In genomic region chr6:75282706-75283105, GRCh38 we compare ENCODE assay signal across 9 cellular contexts. TPM values are rescaled to one million over a fixed set of nuclear protein-coding genes. Genes with fewer than 3 reads are reported as not detected.
DNase-seq lines count a peak whose midpoint lies in the region; ATAC-seq, FAIRE-seq and TF ChIP-seq lines count a peak whose summit lies in the region.
"Had no signal": no experiment of that assay in that cellular context is flagged by ENCODE, and none has a peak within 500 bp of the region (broad histone marks: within the 10 kb centered on the region; RNA-seq: fewer than 3 reads in every experiment).

No MANE protein-coding gene starts in this region.

- no peaks in the 10 kb centered on the region for H3K9me1 ChIP-seq in K562 (ENCODE audit: control insufficient read depth, insufficient read depth, low read length)

- H3K4me3 ChIP-seq in BE2C (ENCODE audit: low read depth, low read length) (peak overlapping the region; percentile 68), HCT116 (replicated peaks in 1 of 2; ENCODE audit: low read depth in 1 of 2, low read length in 2 of 2) (no peak overlapping the region; a peak in 1 of 4 replicates), K562 (peak overlapping the region; percentile 95)

- no peaks in the 10 kb centered on the region for H3K9me3 Mint-ChIP-seq in mesothelial cell of epicardium

- POLR2A ChIA-PET in HCT116 (lab: Charles Lee): no interaction called here
- POLR2A ChIA-PET in K562 (lab: Yijun Ruan, JAX): interaction anchor here (0.7 kb wide), 1 partner anchor 395 kb away, joined by 3 read pairs; no protein-coding TSS in a partner anchor

- H3K27me3 ChIP-seq in BE2C (no peaks in the 10 kb centered on the region), HCT116 (ENCODE audit: insufficient read depth, low read length) (no peaks in the 10 kb centered on the region), K562 (ENCODE audit: control insufficient read depth in 2 of 2, insufficient read depth in 2 of 2, low read length in 2 of 2) (no peaks in the 10 kb centered on the region)

- H3K27ac ChIP-seq in HCT116 (ENCODE audit: low read depth, low read length) (no peak overlapping the region), K562 (ENCODE audit: extremely low read depth, low read depth, low read length) (no peak overlapping the region)

- no peak overlapping the region for H3K9ac ChIP-seq in HCT116 (ENCODE audit: low read length)
- H3K9ac ChIP-seq in K562 (ENCODE audit: insufficient read depth in 1 of 2, low read depth in 2 of 2, low read length in 2 of 2): peak overlapping the region; percentile 72 to 89; a peak in 3 of 4 replicates

- no peak for TF ChIP-seq RAD21 in HCT116 (IDR thresholded peaks at IDR 0.05; ENCODE audit: low read depth)
- no peak for TF ChIP-seq RAD21 in K562 (CRISPR knock-in tag; conservative IDR thresholded peaks at IDR 0.05 in 1 of 2, IDR thresholded peaks at IDR 0.05 in 1 of 2)

- TF ChIP-seq POLR2A in HCT116 (IDR thresholded peaks at IDR 0.05; ENCODE audit: borderline replicate concordance, extremely low read depth, insufficient read depth, insufficient read length) (no peak), K562 (conservative IDR thresholded peaks at IDR 0.05) (no peak)

- H3K4me1 Mint-ChIP-seq in mesothelial cell of epicardium: peaks cover 53% of the 10 kb centered on the region

- H3K9me3 ChIP-seq in BE2C (no peaks in the 10 kb centered on the region), HCT116 (ENCODE audit: control insufficient read depth in 1 of 2, insufficient read depth in 1 of 2, low read depth in 1 of 2, low read length in 2 of 2) (no peaks in the 10 kb centered on the region), K562 (replicated peaks; ENCODE audit: control insufficient read depth, insufficient read depth, low read depth, low read length) (no peaks in the 10 kb centered on the region)

- H2AFZ ChIP-seq in HCT116 (ENCODE audit: low read depth, low read length, poor library complexity, severe bottlenecking) (no peak overlapping the region), K562 (ENCODE audit: low read depth, low read length) (no peak overlapping the region)

- peak overlapping the region; percentile 40 for H3K27ac Mint-ChIP-seq in mesothelial cell of epicardium

- H3K36me3 ChIP-seq in BE2C (no peaks in the 10 kb centered on the region), HCT116 (ENCODE audit: control insufficient read depth in 1 of 2, insufficient read depth in 2 of 2, low read length in 2 of 2) (no peaks in the 10 kb centered on the region), K562 (ENCODE audit: control insufficient read depth, insufficient read depth, low read length) (peaks cover 4% of the 10 kb centered on the region; the same call in 1 of the 3 replicates)

- H3K4me3 Mint-ChIP-seq in mesothelial cell of epicardium: no peak overlapping the region

- BruUV-seq in HCT116 (replicated peaks; lab: Mats Ljungman, UMichigan) (no TSS peak), K562 (replicated peaks; lab: Mats Ljungman, UMichigan) (no TSS peak)

- WGBS in K562 (ENCODE audit: insufficient coverage, low coverage, missing lambda C conversion rate): 8% methylated on average over 2 of the region's 2 CpGs

- peaks cover 13% of the 10 kb centered on the region for H3K4me1 ChIP-seq in BE2C
- H3K4me1 ChIP-seq in HCT116 (ENCODE audit: control insufficient read depth in 1 of 2, insufficient read depth in 2 of 2, low read length in 2 of 2): peaks cover 6 to 19% of the 10 kb centered on the region in 2 experiments; a peak in 3 of 4 replicates
- H3K4me1 ChIP-seq in K562 (replicated peaks in 1 of 2; ENCODE audit: control insufficient read depth in 2 of 2, insufficient read depth in 2 of 2, low read length in 2 of 2): peaks cover 0 to 32% of the 10 kb centered on the region in 2 experiments; a peak in 3 of 5 replicates

- intact Hi-C loops in HCT116 (cut with micrococcal nuclease) (no loop called here), K562 (cut with micrococcal nuclease) (loop anchor here (10.0 kb wide), 2 partner anchors 322 to 1758 kb away; partner anchors contain the start of genes EEF1A1 and SENP6)

- H3K79me2 ChIP-seq in HCT116 (ENCODE audit: insufficient read depth, low read length) (peaks cover 76% of the 10 kb centered on the region), K562 (ENCODE audit: control insufficient read depth, insufficient read depth, low read length) (peaks cover 97% of the 10 kb centered on the region)

- in situ Hi-C loops in K562 (cut with MboI): no loop called here

- H3K27me3 Mint-ChIP-seq in mesothelial cell of epicardium (ENCODE audit: low read depth): no peaks in the 10 kb centered on the region

- RAD21 ChIA-PET in HCT116 (lab: Charles Lee; ENCODE audit: low non-redundant PET in 1 of 2, low total read pairs in 2 of 2, uncharacterized antibody in 2 of 2, unreplicated experiment in 2 of 2): no interaction called here

- CTCF ChIA-PET in HCT116 (lab: Charles Lee) (no interaction called here), K562 (lab: Yijun Ruan, JAX; ENCODE audit: low intra/inter-chr PET ratio) (no interaction called here)

- TF ChIP-seq CTCF in BE2C (IDR thresholded peaks at IDR 0.05; ENCODE audit: low read depth, low read length) (no peak), HCT116 (IDR thresholded peaks at IDR 0.05 in 2 of 3, conservative IDR thresholded peaks at IDR 0.05 in 1 of 3; ENCODE audit: borderline replicate concordance in 1 of 3, insufficient read depth in 1 of 3, low read depth in 2 of 3, low read length in 2 of 3) (no peak), K562 (IDR thresholded peaks at IDR 0.05 in 2 of 3, conservative IDR thresholded peaks at IDR 0.05 in 1 of 3; ENCODE audit: insufficient read depth in 2 of 3, low read depth in 1 of 3, low read length in 3 of 3) (no peak), mesothelial cell of epicardium (IDR thresholded peaks at IDR 0.05; ENCODE audit: unreplicated experiment) (no peak)

- no peaks in the 10 kb centered on the region for H3K9me2 ChIP-seq in HCT116 (ENCODE audit: insufficient read depth)

- H3K36me3 Mint-ChIP-seq in mesothelial cell of epicardium: no peaks in the 10 kb centered on the region

- H4K20me1 ChIP-seq in HCT116 (ENCODE audit: insufficient read depth) (no peaks in the 10 kb centered on the region), K562 (replicated peaks; ENCODE audit: control insufficient read depth, insufficient read depth, low read length) (no peaks in the 10 kb centered on the region; the same call in 1 of the 2 replicates)

- ATAC-seq in HCT116: no peak
- ATAC-seq in K562: no peak
- no peak for ATAC-seq in HG03175 (IDR thresholded peaks at IDR 0.05; ENCODE audit: unreplicated experiment)

- FAIRE-seq in K562 (lab: Jason Lieb, UNC): no peak

- DNase-seq in BE2C (no peak), HCT116 (ENCODE audit: low read depth, low spot score) (no peak), K562 (ENCODE audit: extremely low read depth in 1 of 4, low spot score in 3 of 4) (no peak), mesothelial cell of epicardium (ENCODE audit: low spot score in 2 of 2, unreplicated experiment in 2 of 2) (no peak), iPS-NIHi7 (ENCODE audit: extremely low spot score) (no peak), NCI-H2081 (lab: John Stamatoyannopoulos, UW) (no peak)
- DNase-seq in stimulated activated CD4-positive, alpha-beta T cell treated with anti-CD3 and anti-CD28 coated beads, Interleukin-12 subunit alpha, Interleukin-12 subunit beta, amount 100 ng/mL, for 4 hours: no peak
- DNase-seq: activated CD4-positive, CD25-positive, alpha-beta regulatory T cell treated with anti-CD3 and anti-CD28 coated beads, Interleukin-2, amount 50 U/mL, for 72 hours had no signal

- H3K4me2 ChIP-seq in HCT116 (ENCODE audit: low read length) (peak overlapping the region; percentile 90), K562 (ENCODE audit: insufficient read depth, low read length) (peak overlapping the region; percentile 69)

- TF ChIP-seq EP300 in K562 (IDR thresholded peaks at IDR 0.05; ENCODE audit: low read length): no peak

RNA-seq across cellular contexts. Expression of gene TMEM30A, which starts 1.9 kb away (rescaled TPM):
- polyA plus RNA-seq in BE2C (2012; ENCODE audit: insufficient read depth, insufficient read length, low read depth): 31.5 TPM
- total RNA-seq in HCT116 (2021; ENCODE audit: unreplicated experiment) (73.4 TPM), K562 (2014; rRNA removed) (16.3 and 17.1 TPM in 2 replicates), K562 (2014; rRNA removed; fragmentation: Illumina TruSeq; extraction: Trizol) (31.2 and 37.1 TPM in 2 replicates), K562 (2015; rRNA removed; fragmentation: Illumina TruSeq; extraction: Trizol) (27.0 and 29.2 TPM in 2 replicates), K562 (2021) (27.4 and 29.5 TPM in 2 replicates), mesothelial cell of epicardium (87.6 to 95.3 TPM (median 90.1 TPM) in 3 replicates)
- polyA plus RNA-seq in HCT116 (2012): 29.3 and 31.2 TPM in 2 replicates
- total RNA-seq in K562 (2011; cell fraction: chromatin; rRNA removed; ENCODE audit: low replicate concordance): 14.6 and 50.2 TPM in 2 replicates
- 9.2 and 12.1 TPM in 2 replicates for total RNA-seq in K562 (2011; cell fraction: nucleolus; rRNA removed)
- 30.1 and 51.8 TPM in 2 replicates for total RNA-seq in K562 (2011; cell fraction: nucleoplasm; rRNA removed)
- polyA plus RNA-seq in K562 (2011; rRNA removed) (14.0 and 15.0 TPM in 2 replicates), K562 (2014; fragmentation: Illumina TruSeq; extraction: Trizol) (20.6 and 21.3 TPM in 2 replicates), K562 (2014; fragmentation: Nextera tagmentation; extraction: Ambion mirVana) (1 to 10 TPM; 6.5 to 9.0 TPM), K562 (2014; rRNA removed) (16.3 and 16.7 TPM in 2 replicates)
- 2.8 and 6.8 TPM in 2 replicates for polyA plus RNA-seq in K562 (2011; cell fraction: cytosol; rRNA removed)
- 6.6 and 11.8 TPM in 2 replicates for polyA plus RNA-seq in K562 (2011; cell fraction: nucleus; rRNA removed)
- 23.0 and 34.7 TPM in 2 replicates for polyA plus RNA-seq in K562 (2012)
- polyA minus RNA-seq in K562 (2011; rRNA and poly(A)+ RNA removed): 30.7 and 39.1 TPM in 2 replicates
- polyA minus RNA-seq in K562 (2011; cell fraction: cytosol; rRNA and poly(A)+ RNA removed): 7.9 and 8.2 TPM in 2 replicates
- 6.6 and 12.9 TPM in 2 replicates for polyA minus RNA-seq in K562 (2011; cell fraction: nucleus; rRNA and poly(A)+ RNA removed)

RNA-seq across cellular contexts. Expression of gene COX7A2, which starts 39.1 kb away (rescaled TPM):
- polyA plus RNA-seq in BE2C (2012; ENCODE audit: insufficient read depth, insufficient read length, low read depth): 780 TPM
- 600 TPM for total RNA-seq in HCT116 (2021; ENCODE audit: unreplicated experiment)
- polyA plus RNA-seq in HCT116 (2012): 297 and 388 TPM in 2 replicates
- 16.2 and 38.9 TPM in 2 replicates for total RNA-seq in K562 (2011; cell fraction: chromatin; rRNA removed; ENCODE audit: low replicate concordance)
- 35.9 and 40.2 TPM in 2 replicates for total RNA-seq in K562 (2011; cell fraction: nucleolus; rRNA removed)
- total RNA-seq in K562 (2011; cell fraction: nucleoplasm; rRNA removed): 46.6 and 74.0 TPM in 2 replicates
- total RNA-seq in K562 (2014; rRNA removed): 182 and 234 TPM in 2 replicates
- total RNA-seq in K562 (2014; rRNA removed; fragmentation: Illumina TruSeq; extraction: Trizol): 546 and 593 TPM in 2 replicates
- 529 and 585 TPM in 2 replicates for total RNA-seq in K562 (2015; rRNA removed; fragmentation: Illumina TruSeq; extraction: Trizol)
- total RNA-seq in K562 (2021): 548 and 636 TPM in 2 replicates
- 833 and 852 TPM in 2 replicates for polyA plus RNA-seq in K562 (2011; rRNA removed)
- 229 and 319 TPM in 2 replicates for polyA plus RNA-seq in K562 (2011; cell fraction: cytosol; rRNA removed)
- polyA plus RNA-seq in K562 (2011; cell fraction: nucleus; rRNA removed): 197 and 351 TPM in 2 replicates
- 641 and 749 TPM in 2 replicates for polyA plus RNA-seq in K562 (2012)
- 472 and 685 TPM in 2 replicates for polyA plus RNA-seq in K562 (2014; fragmentation: Illumina TruSeq; extraction: Trizol)
- polyA plus RNA-seq in K562 (2014; fragmentation: Nextera tagmentation; extraction: Ambion mirVana): 1,000 to 10,000 TPM; 1,858 to 2,216 TPM
- 402 and 501 TPM in 2 replicates for polyA plus RNA-seq in K562 (2014; rRNA removed)
- 40.4 and 45.6 TPM in 2 replicates for polyA minus RNA-seq in K562 (2011; rRNA and poly(A)+ RNA removed)
- 38.7 and 61.6 TPM in 2 replicates for polyA minus RNA-seq in K562 (2011; cell fraction: cytosol; rRNA and poly(A)+ RNA removed)
- polyA minus RNA-seq in K562 (2011; cell fraction: nucleus; rRNA and poly(A)+ RNA removed): 12.9 and 28.1 TPM in 2 replicates
- total RNA-seq in mesothelial cell of epicardium: 232 to 260 TPM (median 245 TPM) in 3 replicates

Comparison
In these comparisons a context has a peak if more than half of its experiments do, and no peak if none do; other contexts are left out.
1. H3K4me3 ChIP-seq: peak in BE2C (single experiment) and K562 (single experiment); none in HCT116 (0 of 2).